9 cellular contexts compared by ENCODE assay signal in the genomic region with DNA sequence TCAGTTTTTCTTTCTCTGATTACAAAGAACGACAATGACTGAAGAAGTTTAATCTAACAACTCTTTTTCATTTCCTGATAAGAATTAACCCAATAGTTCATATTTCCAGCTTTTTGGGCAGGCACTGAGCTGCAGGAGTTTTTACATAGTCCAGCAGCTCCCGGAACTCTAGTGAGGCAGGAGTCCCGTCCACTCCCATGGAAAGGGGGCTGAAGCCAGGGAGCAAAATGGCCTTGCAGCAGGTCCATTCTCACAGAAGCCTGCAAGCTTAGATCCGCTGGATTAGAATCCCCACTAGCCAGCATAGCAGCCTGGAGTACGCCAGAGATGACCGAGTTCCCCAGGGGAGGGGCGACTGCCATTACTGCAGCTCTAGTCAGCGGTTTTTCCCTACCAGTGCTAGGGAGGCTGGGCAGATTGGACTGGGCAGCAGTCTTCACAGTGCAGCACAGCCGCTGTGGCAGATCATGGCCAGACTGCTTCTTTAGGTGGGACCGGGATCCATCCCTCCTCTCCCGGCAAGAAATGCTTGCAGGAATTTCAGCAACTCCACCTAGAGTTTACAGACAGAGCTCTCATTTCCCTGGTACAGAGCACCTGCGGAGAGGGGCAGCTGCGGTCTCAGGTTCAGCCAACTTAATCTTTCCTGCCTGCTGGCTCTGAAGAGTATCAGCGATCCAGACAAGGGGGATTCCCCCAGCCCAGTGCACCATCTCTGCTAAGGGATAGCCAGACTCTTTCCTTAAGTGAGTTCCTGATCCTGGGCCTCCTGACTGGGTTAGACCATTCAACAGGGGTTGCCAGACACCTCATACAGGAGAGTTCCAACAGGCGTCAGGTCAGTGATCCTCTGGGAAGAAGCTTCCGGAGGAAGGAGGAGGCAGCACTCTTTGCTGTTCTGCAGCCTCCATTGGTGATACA. TPM values are rescaled to one million over a fixed set of nuclear protein-coding genes. Genes with fewer than 3 reads are reported as not detected.
DNase-seq lines count a peak whose midpoint lies in the region; ATAC-seq, FAIRE-seq and TF ChIP-seq lines count a peak whose summit lies in the region.
"Had no signal": no experiment of that assay in that cellular context is flagged by ENCODE, and none has a peak within 500 bp of the region (broad histone marks: within the 10 kb centered on the region; RNA-seq: fewer than 3 reads in every experiment).

No MANE protein-coding gene starts in this region.

- H3K4me2 ChIP-seq in A549 (peak overlapping the region; percentile 85), PC-9 (peak overlapping the region; percentile 84)

- peaks cover 31% of the 10 kb centered on the region for H3K79me2 ChIP-seq in PC-9 (ENCODE audit: low read depth)

- H3K9me2 ChIP-seq in PC-9 (ENCODE audit: insufficient read depth): no peaks in the 10 kb centered on the region

- H4K20me1 ChIP-seq in PC-9 (ENCODE audit: insufficient read depth): no peaks in the 10 kb centered on the region

- no peak for TF ChIP-seq POLR2A in A549 (IDR thresholded peaks at IDR 0.05; ENCODE audit: low read length)

- peak overlapping the region; percentile 47; the same call in 2 of the 3 replicates for H3K4me3 ChIP-seq in A549
- H3K4me3 ChIP-seq in PC-9: peak overlapping the region; percentile 65
- peak overlapping the region; percentile 67 to 71 for H3K4me3 ChIP-seq in muscle layer of colon (ENCODE audit: low read depth in 1 of 2, low read length in 2 of 2)

- CTCF ChIA-PET in A549 (lab: Yijun Ruan, JAX): no interaction called here
- CTCF ChIA-PET in PC-9 (lab: Charles Lee): interaction anchor here (0.6 to 0.7 kb wide), 2 partner anchors 21 to 805 kb away, joined by 3 read pairs; partner anchors contain the start of gene PDGFD

- no peaks in the 10 kb centered on the region for H3K27me3 ChIP-seq in PC-9 (ENCODE audit: insufficient read depth, low read depth)
- H3K27me3 ChIP-seq in muscle layer of colon (ENCODE audit: control insufficient read depth in 1 of 2, insufficient read depth in 2 of 2, low read length in 2 of 2): no peaks in the 10 kb centered on the region

- no peaks in the 10 kb centered on the region for H3K4me1 ChIP-seq in A549
- H3K4me1 ChIP-seq in PC-9 (replicated peaks; ENCODE audit: insufficient read depth): peaks cover 30% of the 10 kb centered on the region
- H3K4me1 ChIP-seq in muscle layer of colon (ENCODE audit: insufficient read depth, low read length): peaks cover 5% of the 10 kb centered on the region

- H2AFZ ChIP-seq in PC-9: peak overlapping the region; percentile 83

- FAIRE-seq in A549 (lab: Jason Lieb, UNC): no peak
- peak; percentile 65 for FAIRE-seq in GM19239 (lab: Jason Lieb, UNC)

- WGBS in A549 (ENCODE audit: missing lambda C conversion rate): 93% methylated on average over 11 of the region's 16 CpGs

- no peak for TF ChIP-seq RAD21 in A549 (conservative IDR thresholded peaks at IDR 0.05 in 1 of 2, IDR thresholded peaks at IDR 0.05 in 1 of 2)

- H3K27ac ChIP-seq in A549 (peak overlapping the region; percentile 73 to 76), PC-9 (peak overlapping the region; percentile 93), muscle layer of colon (ENCODE audit: low read depth, low read length) (peak overlapping the region; percentile 12)

- BruUV-seq in PC-9 (replicated peaks; lab: Mats Ljungman, UMichigan): TSS peak; percentile 73

- H3K9ac ChIP-seq in muscle layer of colon (ENCODE audit: low read length): peak overlapping the region; percentile 74

- no peak for TF ChIP-seq EP300 in A549 (IDR thresholded peaks at IDR 0.05)

- no peak for DNase-seq in A549 (ENCODE audit: low read depth in 1 of 2, low spot score in 1 of 2)
- DNase-seq in GM19239 (ENCODE audit: insufficient read length, low spot score): no peak
- DNase-seq in PC-9: no peak
- peak; percentile 50 for DNase-seq in ecto neural progenitor cell (ENCODE audit: low spot score)
- DNase-seq in activated CD4-positive, CD25-positive, alpha-beta regulatory T cell (lab: John Stamatoyannopoulos, UW): no peak
- DNase-seq in stimulated activated CD4-positive, alpha-beta T cell treated with anti-CD3 and anti-CD28 coated beads, Interleukin-2, amount 100 ng/mL, for 24 hours: no peak
- DNase-seq in GM10266 (ENCODE audit: extremely low spot score): no peak

- POLR2A ChIA-PET in A549 (lab: Yijun Ruan, JAX) (no interaction called here), PC-9 (lab: Charles Lee; ENCODE audit: unreplicated experiment) (interaction anchor here (0.7 kb wide), 1 partner anchor 8 kb away, joined by 9 read pairs; no protein-coding TSS in a partner anchor)

- peaks cover 19% of the 10 kb centered on the region for H3F3A ChIP-seq in PC-9 (ENCODE audit: insufficient read depth, low read depth)

- intact Hi-C loops in PC-9 (cut with micrococcal nuclease; ENCODE audit: unreplicated experiment): loop anchor here (1.0 to 10.0 kb wide), 4 partner anchors 78 to 1444 kb away; no protein-coding TSS in a partner anchor

- H3K36me3 ChIP-seq in PC-9 (ENCODE audit: low read depth): peaks cover 20% of the 10 kb centered on the region
- H3K36me3 ChIP-seq in muscle layer of colon (ENCODE audit: insufficient read depth, low read length): no peaks in the 10 kb centered on the region

- peak in 1 of 2 experiments; percentile 20; a peak in 1 of 6 replicates for ATAC-seq in A549

- TF ChIP-seq CTCF in A549 (IDR thresholded peaks at IDR 0.05) (no peak), PC-9 (conservative IDR thresholded peaks at IDR 0.05) (no peak), GM10266 (IDR thresholded peaks at IDR 0.05; ENCODE audit: control insufficient read depth, insufficient read depth, low read depth, missing control alignments) (no peak)

- H3K9me3 ChIP-seq in A549: peaks cover 3% of the 10 kb centered on the region; the same call in 1 of the 3 replicates
- H3K9me3 ChIP-seq in PC-9 (ENCODE audit: insufficient read depth, low read depth): peaks cover 18% of the 10 kb centered on the region; the same call in 1 of the 2 replicates
- no peaks in the 10 kb centered on the region for H3K9me3 ChIP-seq in muscle layer of colon (ENCODE audit: low read length)

TF ChIP-seq in A549, 52 proteins besides CTCF, POLR2A, EP300 and RAD21:
- TF ChIP-seq ZFP36 (IDR thresholded peaks at IDR 0.05; ENCODE audit: borderline replicate concordance, partially characterized antibody): no peak
- TF ChIP-seq HOXA7 (CRISPR knock-in tag; IDR thresholded peaks at IDR 0.05): no peak
- TF ChIP-seq GATA3 (IDR thresholded peaks at IDR 0.05; ENCODE audit: borderline replicate concordance): no peak
- TF ChIP-seq FOSB (CRISPR knock-in tag; IDR thresholded peaks at IDR 0.05): no peak
- TF ChIP-seq NFE2L2 (conservative IDR thresholded peaks at IDR 0.05; ENCODE audit: low read length): no peak
- TF ChIP-seq HOXB13 (CRISPR knock-in tag; IDR thresholded peaks at IDR 0.05; ENCODE audit: low read depth): no peak
- TF ChIP-seq MYC (IDR thresholded peaks at IDR 0.05; ENCODE audit: borderline replicate concordance, low read length): no peak

RNA-seq across cellular contexts. Expression of gene CASP4, which starts 0.7 kb away (rescaled TPM):
- polyA plus RNA-seq in A549 (2011; rRNA removed) (9.7 and 10.8 TPM in 2 replicates), A549 (2017; fragmentation: RNase III; extraction: RNeasy Plus Mini Kit Qiagen cat#74134 plus additional on column Dnase treatment) (5.5 to 8.2 TPM (median 6.3 TPM) in 3 replicates)
- polyA plus RNA-seq in A549 (2012; cell fraction: cytosol; rRNA removed): 1.8 and 1.9 TPM in 2 replicates
- 0.55 and 1.1 TPM in 2 replicates for polyA plus RNA-seq in A549 (2012; cell fraction: nucleus; rRNA removed)
- polyA minus RNA-seq in A549 (2011; rRNA and poly(A)+ RNA removed): 4.3 and 5.0 TPM in 2 replicates
- 57.5 and 82.2 TPM in 2 replicates for total RNA-seq in PC-9 (2021)

RNA-seq across cellular contexts. Expression of gene CASP5, which starts 53.9 kb away (rescaled TPM):
- not detected in 2 replicates for polyA plus RNA-seq in A549 (2011; rRNA removed)
- not detected in 2 replicates for polyA plus RNA-seq in A549 (2012; cell fraction: cytosol; rRNA removed)
- not detected in 2 replicates for polyA plus RNA-seq in A549 (2012; cell fraction: nucleus; rRNA removed)
- not detected in 3 replicates for polyA plus RNA-seq in A549 (2017; fragmentation: RNase III; extraction: RNeasy Plus Mini Kit Qiagen cat#74134 plus additional on column Dnase treatment)
- polyA minus RNA-seq in A549 (2011; rRNA and poly(A)+ RNA removed): not detected in 2 replicates
- total RNA-seq in PC-9 (2021): not detected in 2 replicates
- total RNA-seq: glomerular endothelial cell had no signal

Comparison
In these comparisons a context has a peak if more than half of its experiments do, and no peak if none do; other contexts are left out.
1. H3K27ac ChIP-seq: peak in every context shown above with its lines; median percentile 93 in PC-9; 74 in A549; 12 in muscle layer of colon.